9 cellular contexts compared by ENCODE assay signal in genomic region chr17:64418506-64419339, GRCh38. TPM values are rescaled to one million over a fixed set of nuclear protein-coding genes. Genes with fewer than 3 reads are reported as not detected.
DNase-seq lines count a peak whose midpoint lies in the region; ATAC-seq and TF ChIP-seq lines count a peak whose summit lies in the region.
"Had no signal": no experiment of that assay in that cellular context is flagged by ENCODE, and none has a peak within 500 bp of the region (broad histone marks: within the 10 kb centered on the region; RNA-seq: fewer than 3 reads in every experiment).

No MANE protein-coding gene starts in this region.

- H3K9ac ChIP-seq in GM23248 (no peak overlapping the region), adipocyte (ENCODE audit: low read length) (peak overlapping the region; percentile 68)

- DNase-seq in AML-193 (lab: John Stamatoyannopoulos, UW) (peak; percentile 84 to 92), GM23248 (peak; percentile 81), NCI-H226 (peak; percentile 14), adipocyte (ENCODE audit: low read depth) (peak; percentile 88), left ventricle myocardium inferior (no peak), gastrocnemius medialis (no peak), activated gamma-delta T cell treated with Interleukin-2 at 50 U/mL for 16 hours (no peak)

- peak overlapping the region; percentile 34; the same call in 1 of the 2 replicates for H2AFZ ChIP-seq in GM23248

- H3K27me3 ChIP-seq in GM23248 (replicated peaks; ENCODE audit: insufficient read depth): no peaks in the 10 kb centered on the region
- H3K27me3 ChIP-seq in adipocyte (replicated peaks; ENCODE audit: control insufficient read depth, insufficient read depth, low read length): no peaks in the 10 kb centered on the region
- no peaks in the 10 kb centered on the region for H3K27me3 ChIP-seq in left ventricle myocardium inferior (ENCODE audit: low read depth)
- H3K27me3 ChIP-seq in gastrocnemius medialis: no peaks in the 10 kb centered on the region

- H4K20me1 ChIP-seq in GM23248 (ENCODE audit: insufficient read depth): no peaks in the 10 kb centered on the region

- no peak for TF ChIP-seq POLR2A in gastrocnemius medialis (IDR thresholded peaks at IDR 0.05)

- in situ Hi-C loops in GM23248 (cut with MboI): no loop called here
- in situ Hi-C loops in gastrocnemius medialis (cut with MboI; ENCODE audit: low sequenced_read_pairs in 4 of 4): loop anchor here in 1 of 4 donors (10.0 kb wide), 1 partner anchor 94 kb away; no protein-coding TSS in a partner anchor

- intact Hi-C loops in left ventricle myocardium inferior (cut with micrococcal nuclease) (loop anchor here (2.0 to 5.0 kb wide), 2 partner anchors 96 to 112 kb away; no protein-coding TSS in a partner anchor), gastrocnemius medialis (cut with DNase I; ENCODE audit: low total_unique reads) (loop anchor here (1.0 kb wide), 2 partner anchors 97 to 111 kb away; no protein-coding TSS in a partner anchor)

- ATAC-seq in gastrocnemius medialis (peak in 1 of 2 donors; percentile 57), GM21515 (IDR thresholded peaks at IDR 0.05; ENCODE audit: unreplicated experiment) (no peak)

- H3K79me2 ChIP-seq in GM23248 (ENCODE audit: insufficient read depth): no peaks in the 10 kb centered on the region

- TF ChIP-seq CTCF in left ventricle myocardium inferior (IDR thresholded peaks at IDR 0.05; ENCODE audit: borderline replicate concordance) (peak; percentile 89), gastrocnemius medialis (IDR thresholded peaks at IDR 0.05 in 4 of 5, conservative IDR thresholded peaks at IDR 0.05 in 1 of 5) (peak; percentile 63 to 78 (median 68))

- no peaks in the 10 kb centered on the region for H3K4me1 ChIP-seq in GM23248 (ENCODE audit: insufficient read depth)
- peaks cover 6% of the 10 kb centered on the region for H3K4me1 ChIP-seq in adipocyte (ENCODE audit: control insufficient read depth, insufficient read depth, low read length)
- peaks cover 11% of the 10 kb centered on the region for H3K4me1 ChIP-seq in left ventricle myocardium inferior
- peaks cover 0 to 5% of the 10 kb centered on the region in 2 donors for H3K4me1 ChIP-seq in gastrocnemius medialis
- H3K4me1 ChIP-seq: HAP-1 had no signal

- H3K4me3 ChIP-seq in GM23248 (peak overlapping the region; percentile 21; the same call in 1 of the 2 replicates), adipocyte (ENCODE audit: low read length) (no peak overlapping the region), left ventricle myocardium inferior (no peak overlapping the region), gastrocnemius medialis (peak overlapping the region in 1 of 4 donors; percentile 10)
- H3K4me3 ChIP-seq: HAP-1 had no signal

- H3K9me3 ChIP-seq in GM23248 (ENCODE audit: low read depth) (no peaks in the 10 kb centered on the region), adipocyte (ENCODE audit: control insufficient read depth, low read length) (no peaks in the 10 kb centered on the region), left ventricle myocardium inferior (replicated peaks) (no peaks in the 10 kb centered on the region), gastrocnemius medialis (no peaks in the 10 kb centered on the region)
- H3K9me3 ChIP-seq: HAP-1 had no signal

- no peaks in the 10 kb centered on the region for H3K36me3 ChIP-seq in GM23248 (ENCODE audit: low read depth)
- H3K36me3 ChIP-seq in adipocyte (ENCODE audit: control insufficient read depth, insufficient read depth, low read length, severe bottlenecking): no peaks in the 10 kb centered on the region
- H3K36me3 ChIP-seq in left ventricle myocardium inferior: no peaks in the 10 kb centered on the region
- H3K36me3 ChIP-seq in gastrocnemius medialis: no peaks in the 10 kb centered on the region
- H3K36me3 ChIP-seq: HAP-1 had no signal

- H3K9me2 ChIP-seq in GM23248 (ENCODE audit: insufficient read depth): no peaks in the 10 kb centered on the region

- WGBS in GM23248 (ENCODE audit: low coverage in 1 of 2, low lambda C conversion rate in 2 of 2, missing lambda C conversion rate in 2 of 2), 2 experiments: 27 to 28% methylated on average over 19 of the region's 19 CpGs

- H3K27ac ChIP-seq in GM23248 (no peak overlapping the region), left ventricle myocardium inferior (replicated peaks) (peak overlapping the region; percentile 44), gastrocnemius medialis (peak overlapping the region in 2 of 4 donors; percentile 5 to 8)

- H3F3A ChIP-seq in GM23248 (ENCODE audit: insufficient read depth): no peaks in the 10 kb centered on the region

- peak overlapping the region; percentile 59 for H3K4me2 ChIP-seq in GM23248 (ENCODE audit: unreplicated experiment)

RNA-seq across cellular contexts. Expression of gene PECAM1, which starts 28.1 kb away (rescaled TPM):
- total RNA-seq in GM23248 (2014; rRNA removed; shearing (Covaris generic)): not detected in 2 replicates
- polyA plus RNA-seq in GM23248 (2016; fragmentation: Nextera tagmentation; extraction: Ambion mirVana): 0.06 and 0.11 TPM in 2 replicates
- total RNA-seq in left ventricle myocardium inferior: 106 TPM
- 10 to 100 TPM; 35.1 to 71.5 (median 51.3) TPM for total RNA-seq in gastrocnemius medialis

RNA-seq across cellular contexts. Expression of gene MILR1, which starts 30.2 kb away (rescaled TPM):
- total RNA-seq in GM23248 (2014; rRNA removed; shearing (Covaris generic)): 4.7 and 11.7 TPM in 2 replicates
- 6.3 and 6.5 TPM in 2 replicates for polyA plus RNA-seq in GM23248 (2016; fragmentation: Nextera tagmentation; extraction: Ambion mirVana)
- total RNA-seq in left ventricle myocardium inferior (2.5 TPM), gastrocnemius medialis (1 to 10 TPM in 2 of 4 donors, under 1 TPM in 1, not detected in 1; 0.76 to 3.3 (median 2.2) TPM)

Comparison
In these comparisons a context has a peak if more than half of its experiments do, and no peak if none do; other contexts are left out.
1. DNase-seq: peak in AML-193 (2 of 2), GM23248 (single experiment), NCI-H226 (single experiment) and adipocyte (single experiment); none in left ventricle myocardium inferior (single experiment), gastrocnemius medialis (0 of 2) and activated gamma-delta T cell treated with Interleukin-2 at 50 U/mL for 16 hours (single experiment).
2. RNA of gene PECAM1, which starts 28.1 kb away (total RNA-seq): 106 TPM in left ventricle myocardium inferior (single experiment) and 35.1 to 71.5 TPM in gastrocnemius medialis; not detected in GM23248; every median in the first group is over 10 times any median in the second.